ENCODE assay signal across 13 cellular contexts in genomic region chr2:191636235-191636543, GRCh38. TPM values are rescaled to one million over a fixed set of nuclear protein-coding genes. Genes with fewer than 3 reads are reported as not detected.
DNase-seq lines count a peak whose midpoint lies in the region; ATAC-seq, FAIRE-seq and TF ChIP-seq lines count a peak whose summit lies in the region.
"Had no signal": no experiment of that assay in that cellular context is flagged by ENCODE, and none has a peak within 500 bp of the region (broad histone marks: within the 10 kb centered on the region; RNA-seq: fewer than 3 reads in every experiment).

No MANE protein-coding gene starts in this region.

- in situ Hi-C loops in GM23248 (cut with MboI) = no loop called here

- peak overlapping the region; percentile 74 to 79 for H3K27ac ChIP-seq in A549
- H3K27ac ChIP-seq in GM23248 = peak overlapping the region; percentile 96
- no peak overlapping the region for H3K27ac ChIP-seq in upper lobe of left lung

- no peaks in the 10 kb centered on the region for H3K27me3 ChIP-seq in GM23248 (replicated peaks; ENCODE audit: insufficient read depth)
- no peaks in the 10 kb centered on the region for H3K27me3 ChIP-seq in upper lobe of left lung

- no peaks in the 10 kb centered on the region for H3K9me3 ChIP-seq in A549
- H3K9me3 ChIP-seq in GM23248 (ENCODE audit: low read depth) = no peaks in the 10 kb centered on the region
- H3K9me3 ChIP-seq in upper lobe of left lung = no peaks in the 10 kb centered on the region

- no peaks in the 10 kb centered on the region for H3K36me3 ChIP-seq in GM23248 (ENCODE audit: low read depth)
- H3K36me3 ChIP-seq in upper lobe of left lung = no peaks in the 10 kb centered on the region

- H3F3A ChIP-seq in GM23248 (ENCODE audit: insufficient read depth) = peaks cover 46% of the 10 kb centered on the region

- CTCF ChIA-PET in A549 (lab: Yijun Ruan, JAX) = interaction anchor here (0.7 to 1.8 kb wide), 4 partner anchors 40 to 134 kb away, joined by 3 to 4 read pairs (median 3); no protein-coding TSS in a partner anchor

- H3K9ac ChIP-seq in GM23248 = peak overlapping the region; percentile 73

- H3K79me2 ChIP-seq in GM23248 (ENCODE audit: insufficient read depth) = no peaks in the 10 kb centered on the region

- POLR2A ChIA-PET in A549 (lab: Yijun Ruan, JAX) = interaction anchor here (3.8 kb wide), 1 partner anchor 41 kb away, joined by 61 read pairs; the partner anchor contains the start of gene NABP1

- peak overlapping the region; percentile 81 for H3K4me2 ChIP-seq in A549
- H3K4me2 ChIP-seq in GM23248 (ENCODE audit: unreplicated experiment) = peak overlapping the region; percentile 83

- peak in 1 of 2 experiments; percentile 29 for DNase-seq in A549 (ENCODE audit: low read depth in 1 of 2, low spot score in 1 of 2)
- peak; percentile 87 for DNase-seq in GM23248
- peak; percentile 92 for DNase-seq in SW480 (ENCODE audit: low spot score)
- DNase-seq in foreskin fibroblast = peak; percentile 79 to 89
- no peak for DNase-seq in KG1 (lab: John Stamatoyannopoulos, UW)
- no peak for DNase-seq in upper lobe of left lung
- DNase-seq in RPMI8226 = no peak
- DNase-seq: CD8-positive, alpha-beta memory T cell; dermis blood vessel endothelial cell; Kasumi-1; naive thymus-derived CD8-positive, alpha-beta T cell; stimulated activated CD4-positive, alpha-beta T cell treated with anti-CD3 and anti-CD28 coated beads, Interleukin-4, amount 100 ng/mL, for 1 hour had no signal

- no peak overlapping the region for H3K4me3 ChIP-seq in A549
- peak overlapping the region; percentile 57 for H3K4me3 ChIP-seq in GM23248
- no peak overlapping the region for H3K4me3 ChIP-seq in foreskin fibroblast (ENCODE audit: low read depth in 1 of 2, low read length in 2 of 2)
- H3K4me3 ChIP-seq in upper lobe of left lung = no peak overlapping the region

- no peak for FAIRE-seq in A549 (lab: Jason Lieb, UNC)

- TF ChIP-seq CTCF in A549 (IDR thresholded peaks at IDR 0.05) = no peak
- no peak for TF ChIP-seq CTCF in foreskin fibroblast (IDR thresholded peaks at IDR 0.05; ENCODE audit: low read depth, low read length)
- no peak for TF ChIP-seq CTCF in upper lobe of left lung (IDR thresholded peaks at IDR 0.05)

- TF ChIP-seq EP300 in A549 (IDR thresholded peaks at IDR 0.05) (no peak), upper lobe of left lung (IDR thresholded peaks at IDR 0.05) (no peak)

- H3K4me1 ChIP-seq in A549 = peaks cover 56% of the 10 kb centered on the region
- H3K4me1 ChIP-seq in GM23248 (ENCODE audit: insufficient read depth) = peaks cover 48% of the 10 kb centered on the region
- H3K4me1 ChIP-seq in upper lobe of left lung = peaks cover 24 to 32% (median 29%) of the 10 kb centered on the region in 4 donors

- peak overlapping the region; percentile 63; the same call in 1 of the 2 replicates for H2AFZ ChIP-seq in GM23248

- H4K20me1 ChIP-seq in GM23248 (ENCODE audit: insufficient read depth) = no peaks in the 10 kb centered on the region

- no peak for TF ChIP-seq RAD21 in A549 (conservative IDR thresholded peaks at IDR 0.05 in 1 of 2, IDR thresholded peaks at IDR 0.05 in 1 of 2)

- TF ChIP-seq POLR2A in A549 (IDR thresholded peaks at IDR 0.05; ENCODE audit: low read length) = no peak
- no peak for TF ChIP-seq POLR2A in upper lobe of left lung (IDR thresholded peaks at IDR 0.05)

- peak; percentile 25 to 70; a peak in 3 of 6 replicates for ATAC-seq in A549
- no peak for ATAC-seq in upper lobe of left lung (ENCODE audit: low FRiP score in 2 of 2)
- no peak for ATAC-seq in GM18520 (IDR thresholded peaks at IDR 0.05; ENCODE audit: unreplicated experiment)
- ATAC-seq: naive thymus-derived CD8-positive, alpha-beta T cell had no signal

- H3K9me2 ChIP-seq in GM23248 (ENCODE audit: insufficient read depth) = no peaks in the 10 kb centered on the region

TF ChIP-seq in A549, 52 proteins besides CTCF, POLR2A, EP300 and RAD21 (continues in another document):
- TF ChIP-seq SMC3 (IDR thresholded peaks at IDR 0.05) (0 out of 3 replicates have a peak, but pooled peaks have one; percentile 6), KDM5A (IDR thresholded peaks at IDR 0.05) (no peak), RARB (CRISPR knock-in tag; IDR thresholded peaks at IDR 0.05) (no peak), JUN (IDR thresholded peaks at IDR 0.05) (peak in 1 of 2 experiments; percentile 46; a peak in 1 of 5 replicates), E2F6 (IDR thresholded peaks at IDR 0.05; ENCODE audit: borderline replicate concordance, low read depth) (no peak), HDAC2 (IDR thresholded peaks at IDR 0.05) (no peak), CEBPB (IDR thresholded peaks at IDR 0.05) (no peak), ESRRA (IDR thresholded peaks at IDR 0.05; ENCODE audit: borderline replicate concordance, low read length) (no peak), HOXB5 (CRISPR knock-in tag; IDR thresholded peaks at IDR 0.05) (no peak), MAFK (IDR thresholded peaks at IDR 0.05; ENCODE audit: partially characterized antibody) (no peak), BCL3 (IDR thresholded peaks at IDR 0.05) (no peak), FOSL2 (IDR thresholded peaks at IDR 0.05) (no peak), FOSL2 (CRISPR knock-in tag; IDR thresholded peaks at IDR 0.05) (peak; percentile 19; the same call in 1 of the 2 replicates), CHD4 (IDR thresholded peaks at IDR 0.05; ENCODE audit: borderline replicate concordance) (no peak)
- TF ChIP-seq, protein P1, sequence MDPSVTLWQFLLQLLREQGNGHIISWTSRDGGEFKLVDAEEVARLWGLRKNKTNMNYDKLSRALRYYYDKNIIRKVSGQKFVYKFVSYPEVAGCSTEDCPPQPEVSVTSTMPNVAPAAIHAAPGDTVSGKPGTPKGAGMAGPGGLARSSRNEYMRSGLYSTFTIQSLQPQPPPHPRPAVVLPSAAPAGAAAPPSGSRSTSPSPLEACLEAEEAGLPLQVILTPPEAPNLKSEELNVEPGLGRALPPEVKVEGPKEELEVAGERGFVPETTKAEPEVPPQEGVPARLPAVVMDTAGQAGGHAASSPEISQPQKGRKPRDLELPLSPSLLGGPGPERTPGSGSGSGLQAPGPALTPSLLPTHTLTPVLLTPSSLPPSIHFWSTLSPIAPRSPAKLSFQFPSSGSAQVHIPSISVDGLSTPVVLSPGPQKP (IDR thresholded peaks at IDR 0.05; ENCODE audit: low read depth, low read length) = no peak
- TF ChIP-seq, protein P2, sequence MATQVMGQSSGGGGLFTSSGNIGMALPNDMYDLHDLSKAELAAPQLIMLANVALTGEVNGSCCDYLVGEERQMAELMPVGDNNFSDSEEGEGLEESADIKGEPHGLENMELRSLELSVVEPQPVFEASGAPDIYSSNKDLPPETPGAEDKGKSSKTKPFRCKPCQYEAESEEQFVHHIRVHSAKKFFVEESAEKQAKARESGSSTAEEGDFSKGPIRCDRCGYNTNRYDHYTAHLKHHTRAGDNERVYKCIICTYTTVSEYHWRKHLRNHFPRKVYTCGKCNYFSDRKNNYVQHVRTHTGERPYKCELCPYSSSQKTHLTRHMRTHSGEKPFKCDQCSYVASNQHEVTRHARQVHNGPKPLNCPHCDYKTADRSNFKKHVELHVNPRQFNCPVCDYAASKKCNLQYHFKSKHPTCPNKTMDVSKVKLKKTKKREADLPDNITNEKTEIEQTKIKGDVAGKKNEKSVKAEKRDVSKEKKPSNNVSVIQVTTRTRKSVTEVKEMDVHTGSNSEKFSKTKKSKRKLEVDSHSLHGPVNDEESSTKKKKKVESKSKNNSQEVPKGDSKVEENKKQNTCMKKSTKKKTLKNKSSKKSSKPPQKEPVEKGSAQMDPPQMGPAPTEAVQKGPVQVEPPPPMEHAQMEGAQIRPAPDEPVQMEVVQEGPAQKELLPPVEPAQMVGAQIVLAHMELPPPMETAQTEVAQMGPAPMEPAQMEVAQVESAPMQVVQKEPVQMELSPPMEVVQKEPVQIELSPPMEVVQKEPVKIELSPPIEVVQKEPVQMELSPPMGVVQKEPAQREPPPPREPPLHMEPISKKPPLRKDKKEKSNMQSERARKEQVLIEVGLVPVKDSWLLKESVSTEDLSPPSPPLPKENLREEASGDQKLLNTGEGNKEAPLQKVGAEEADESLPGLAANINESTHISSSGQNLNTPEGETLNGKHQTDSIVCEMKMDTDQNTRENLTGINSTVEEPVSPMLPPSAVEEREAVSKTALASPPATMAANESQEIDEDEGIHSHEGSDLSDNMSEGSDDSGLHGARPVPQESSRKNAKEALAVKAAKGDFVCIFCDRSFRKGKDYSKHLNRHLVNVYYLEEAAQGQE (IDR thresholded peaks at IDR 0.05) = no peak

RNA-seq across cellular contexts. Expression of gene NABP1, which starts 41.7 kb away (rescaled TPM):
- 13.6 and 22.4 TPM in 2 replicates for polyA plus RNA-seq in A549 (2011; rRNA removed)
- 1.7 and 1.8 TPM in 2 replicates for polyA plus RNA-seq in A549 (2012; cell fraction: cytosol; rRNA removed)
- 2.9 and 4.9 TPM in 2 replicates for polyA plus RNA-seq in A549 (2012; cell fraction: nucleus; rRNA removed)
- polyA plus RNA-seq in A549 (2017; fragmentation: RNase III; extraction: RNeasy Plus Mini Kit Qiagen cat#74134 plus additional on column Dnase treatment) = 21.9 to 22.2 TPM (median 21.9 TPM) in 3 replicates
- 19.0 and 21.4 TPM in 2 replicates for polyA minus RNA-seq in A549 (2011; rRNA and poly(A)+ RNA removed)
- total RNA-seq in GM23248 (2014; rRNA removed; shearing (Covaris generic)) = 121 and 124 TPM in 2 replicates
- polyA plus RNA-seq in GM23248 (2016; fragmentation: Nextera tagmentation; extraction: Ambion mirVana) = 120 and 148 TPM in 2 replicates
- 100 to 1,000 TPM in 1 of 6 donors, 10 to 100 TPM in 5; 35.7 to 137 (median 46.9) TPM for total RNA-seq in upper lobe of left lung

Comparison
In these comparisons a context has a peak if more than half of its experiments do, and no peak if none do; other contexts are left out.
1. ATAC-seq: peak in A549 (2 of 2); none in upper lobe of left lung (0 of 2) and GM18520 (single experiment).
2. DNase-seq: peak in GM23248 (single experiment), SW480 (single experiment) and foreskin fibroblast (2 of 2); none in KG1 (single experiment), upper lobe of left lung (0 of 2) and RPMI8226 (single experiment).
3. H3K27ac ChIP-seq: peak in A549 (2 of 2) and GM23248 (single experiment); none in upper lobe of left lung (0 of 4).